17 cellular contexts compared by ENCODE assay signal in the genomic region with DNA sequence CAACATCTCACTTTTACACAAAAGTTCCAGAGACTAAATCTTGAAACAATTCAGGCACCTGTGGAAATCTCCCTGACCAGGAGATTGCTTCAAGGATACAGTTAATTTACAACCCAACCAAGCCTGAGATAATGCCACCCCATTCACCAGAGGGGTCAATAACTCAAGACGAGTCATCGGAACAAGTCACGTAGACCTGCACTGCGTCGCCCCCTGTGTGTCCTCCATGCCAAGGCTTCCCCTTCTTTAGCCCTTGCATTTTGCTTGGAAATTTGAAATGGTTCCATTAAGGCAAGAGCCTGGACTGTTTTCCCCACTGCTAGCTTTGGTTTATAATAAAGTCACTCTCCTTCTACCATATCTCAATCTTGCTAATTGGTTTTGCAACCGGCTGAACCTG.
"Had no signal": no experiment of that assay in that cellular context is flagged by ENCODE, and none has a peak within 500 bp of the region (broad histone marks: within the 10 kb centered on the region; RNA-seq: fewer than 3 reads in every experiment).

No MANE protein-coding gene starts in this region.

- H3K4me1 Mint-ChIP-seq: naive B cell had no signal

- H3K4me1 ChIP-seq: ascending aorta, esophagus squamous epithelium, foreskin keratinocyte, parathyroid adenoma, stomach had no signal

- H3K36me3 Mint-ChIP-seq: naive B cell had no signal

- H3K4me3 ChIP-seq: ascending aorta, dorsolateral prefrontal cortex, esophagus squamous epithelium, stomach, thoracic aorta had no signal

- H3K9me3 Mint-ChIP-seq: activated CD4-positive, alpha-beta memory T cell treated with anti-CD3 and anti-CD28 coated beads, Interleukin-2, amount 10 ng/mL, durations not matched to agents 7 days and 5 days; activated naive CD8-positive, alpha-beta T cell treated with anti-CD3 and anti-CD28 coated beads, Interleukin-2, amount 50 U/mL, for 24 hours had no signal

- H3K4me3 Mint-ChIP-seq: activated CD4-positive, alpha-beta memory T cell treated with anti-CD3 and anti-CD28 coated beads, Interleukin-2, amount 10 ng/mL, durations not matched to agents 7 days and 5 days; activated naive CD8-positive, alpha-beta T cell treated with anti-CD3 and anti-CD28 coated beads, Interleukin-2, amount 50 U/mL, for 24 hours; naive B cell had no signal

- DNase-seq: activated CD4-positive, alpha-beta memory T cell treated with anti-CD3 and anti-CD28 coated beads, Interleukin-2, amount 10 ng/mL, durations not matched to agents 7 days and 5 days; activated CD4-positive, alpha-beta T cell treated with anti-CD3 and anti-CD28 coated beads for 1 hour; activated naive CD8-positive, alpha-beta T cell treated with anti-CD3 and anti-CD28 coated beads, Interleukin-2, amount 50 U/mL, for 24 hours; activated T-cell treated with anti-CD3 and anti-CD28 coated beads, Interleukin-2, amount 50 U/mL, for 48 hours; dorsolateral prefrontal cortex; esophagus squamous epithelium; foreskin keratinocyte; naive B cell; retina; stimulated activated CD4-positive, alpha-beta T cell treated with anti-CD3 and anti-CD28 coated beads, Interleukin-15, amount 100 ng/mL, for 24 hours; stimulated activated CD4-positive, alpha-beta T cell treated with anti-CD3 and anti-CD28 coated beads, Interleukin-4, amount 100 ng/mL, for 4 hours; stomach; T-helper 2 cell had no signal

- H3K27me3 ChIP-seq: ascending aorta, dorsolateral prefrontal cortex, stomach had no signal

- H3K36me3 ChIP-seq: ascending aorta, esophagus squamous epithelium, stomach, thoracic aorta had no signal

- FAIRE-seq: keratinocyte had no signal

- H3K9me3 ChIP-seq: ascending aorta, esophagus squamous epithelium, stomach, thoracic aorta had no signal

- ATAC-seq: activated naive CD8-positive, alpha-beta T cell treated with anti-CD3 and anti-CD28 coated beads, Interleukin-2, amount 50 U/mL, for 24 hours; foreskin keratinocyte had no signal

- H3K27ac ChIP-seq: ascending aorta, dorsolateral prefrontal cortex, esophagus squamous epithelium, foreskin keratinocyte, parathyroid adenoma, stomach, thoracic aorta had no signal

- H3K27ac Mint-ChIP-seq: activated CD4-positive, alpha-beta memory T cell treated with anti-CD3 and anti-CD28 coated beads, Interleukin-2, amount 10 ng/mL, durations not matched to agents 7 days and 5 days; activated naive CD8-positive, alpha-beta T cell treated with anti-CD3 and anti-CD28 coated beads, Interleukin-2, amount 50 U/mL, for 24 hours; naive B cell had no signal
